ENCODE assay signal across 1 cellular context in the genomic region with DNA sequence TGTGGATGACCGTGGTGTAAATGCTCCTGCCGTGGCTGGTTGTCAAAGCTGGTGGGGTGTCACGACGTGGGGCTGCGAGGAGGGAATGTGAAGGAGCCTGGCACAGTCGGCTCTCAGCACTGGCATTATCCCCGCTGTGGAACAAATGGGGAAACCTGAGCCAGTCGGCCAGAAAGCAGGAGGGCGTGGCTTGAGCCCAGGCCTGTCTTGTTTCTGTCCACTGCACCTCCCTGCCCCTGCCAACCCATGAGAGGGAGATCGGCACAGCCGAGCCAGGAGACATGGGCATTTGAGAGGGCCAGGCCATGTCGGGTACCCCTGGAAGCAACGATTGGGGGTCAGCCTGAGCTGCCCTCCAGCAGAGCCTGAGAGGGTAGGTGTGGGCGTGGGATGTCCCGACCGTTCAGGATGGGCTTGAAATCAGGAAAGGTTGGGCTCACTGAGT.
TF ChIP-seq lines count a peak whose summit lies in the region.

No MANE protein-coding gene starts in this region.

TF ChIP-seq in WTC11, 78 proteins besides CTCF, POLR2A, EP300 and RAD21 (continued from another document):
- TF ChIP-seq, protein P1, sequence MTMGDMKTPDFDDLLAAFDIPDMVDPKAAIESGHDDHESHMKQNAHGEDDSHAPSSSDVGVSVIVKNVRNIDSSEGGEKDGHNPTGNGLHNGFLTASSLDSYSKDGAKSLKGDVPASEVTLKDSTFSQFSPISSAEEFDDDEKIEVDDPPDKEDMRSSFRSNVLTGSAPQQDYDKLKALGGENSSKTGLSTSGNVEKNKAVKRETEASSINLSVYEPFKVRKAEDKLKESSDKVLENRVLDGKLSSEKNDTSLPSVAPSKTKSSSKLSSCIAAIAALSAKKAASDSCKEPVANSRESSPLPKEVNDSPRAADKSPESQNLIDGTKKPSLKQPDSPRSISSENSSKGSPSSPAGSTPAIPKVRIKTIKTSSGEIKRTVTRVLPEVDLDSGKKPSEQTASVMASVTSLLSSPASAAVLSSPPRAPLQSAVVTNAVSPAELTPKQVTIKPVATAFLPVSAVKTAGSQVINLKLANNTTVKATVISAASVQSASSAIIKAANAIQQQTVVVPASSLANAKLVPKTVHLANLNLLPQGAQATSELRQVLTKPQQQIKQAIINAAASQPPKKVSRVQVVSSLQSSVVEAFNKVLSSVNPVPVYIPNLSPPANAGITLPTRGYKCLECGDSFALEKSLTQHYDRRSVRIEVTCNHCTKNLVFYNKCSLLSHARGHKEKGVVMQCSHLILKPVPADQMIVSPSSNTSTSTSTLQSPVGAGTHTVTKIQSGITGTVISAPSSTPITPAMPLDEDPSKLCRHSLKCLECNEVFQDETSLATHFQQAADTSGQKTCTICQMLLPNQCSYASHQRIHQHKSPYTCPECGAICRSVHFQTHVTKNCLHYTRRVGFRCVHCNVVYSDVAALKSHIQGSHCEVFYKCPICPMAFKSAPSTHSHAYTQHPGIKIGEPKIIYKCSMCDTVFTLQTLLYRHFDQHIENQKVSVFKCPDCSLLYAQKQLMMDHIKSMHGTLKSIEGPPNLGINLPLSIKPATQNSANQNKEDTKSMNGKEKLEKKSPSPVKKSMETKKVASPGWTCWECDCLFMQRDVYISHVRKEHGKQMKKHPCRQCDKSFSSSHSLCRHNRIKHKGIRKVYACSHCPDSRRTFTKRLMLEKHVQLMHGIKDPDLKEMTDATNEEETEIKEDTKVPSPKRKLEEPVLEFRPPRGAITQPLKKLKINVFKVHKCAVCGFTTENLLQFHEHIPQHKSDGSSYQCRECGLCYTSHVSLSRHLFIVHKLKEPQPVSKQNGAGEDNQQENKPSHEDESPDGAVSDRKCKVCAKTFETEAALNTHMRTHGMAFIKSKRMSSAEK (CRISPR knock-in tag; IDR thresholded peaks at IDR 0.05; ENCODE audit: borderline replicate concordance), result no peak
- no peak for TF ChIP-seq MYBL2 (CRISPR knock-in tag; IDR thresholded peaks at IDR 0.05)
- TF ChIP-seq KAT7 (CRISPR knock-in tag; IDR thresholded peaks at IDR 0.05; ENCODE audit: borderline replicate concordance), result no peak
- TF ChIP-seq GTF2I (CRISPR knock-in tag; conservative IDR thresholded peaks at IDR 0.05), result no peak
- TF ChIP-seq, protein P2, sequence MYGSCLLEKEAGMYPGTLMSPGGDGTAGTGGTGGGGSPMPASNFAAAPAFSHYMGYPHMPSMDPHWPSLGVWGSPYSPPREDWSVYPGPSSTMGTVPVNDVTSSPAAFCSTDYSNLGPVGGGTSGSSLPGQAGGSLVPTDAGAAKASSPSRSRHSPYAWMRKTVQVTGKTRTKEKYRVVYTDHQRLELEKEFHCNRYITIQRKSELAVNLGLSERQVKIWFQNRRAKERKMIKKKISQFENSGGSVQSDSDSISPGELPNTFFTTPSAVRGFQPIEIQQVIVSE (CRISPR knock-in tag; IDR thresholded peaks at IDR 0.05; ENCODE audit: borderline replicate concordance), result no peak
- no peak for TF ChIP-seq RORB (CRISPR knock-in tag; IDR thresholded peaks at IDR 0.05)
- TF ChIP-seq TEAD4 (CRISPR knock-in tag; IDR thresholded peaks at IDR 0.05), result no peak
- TF ChIP-seq, protein P3, sequence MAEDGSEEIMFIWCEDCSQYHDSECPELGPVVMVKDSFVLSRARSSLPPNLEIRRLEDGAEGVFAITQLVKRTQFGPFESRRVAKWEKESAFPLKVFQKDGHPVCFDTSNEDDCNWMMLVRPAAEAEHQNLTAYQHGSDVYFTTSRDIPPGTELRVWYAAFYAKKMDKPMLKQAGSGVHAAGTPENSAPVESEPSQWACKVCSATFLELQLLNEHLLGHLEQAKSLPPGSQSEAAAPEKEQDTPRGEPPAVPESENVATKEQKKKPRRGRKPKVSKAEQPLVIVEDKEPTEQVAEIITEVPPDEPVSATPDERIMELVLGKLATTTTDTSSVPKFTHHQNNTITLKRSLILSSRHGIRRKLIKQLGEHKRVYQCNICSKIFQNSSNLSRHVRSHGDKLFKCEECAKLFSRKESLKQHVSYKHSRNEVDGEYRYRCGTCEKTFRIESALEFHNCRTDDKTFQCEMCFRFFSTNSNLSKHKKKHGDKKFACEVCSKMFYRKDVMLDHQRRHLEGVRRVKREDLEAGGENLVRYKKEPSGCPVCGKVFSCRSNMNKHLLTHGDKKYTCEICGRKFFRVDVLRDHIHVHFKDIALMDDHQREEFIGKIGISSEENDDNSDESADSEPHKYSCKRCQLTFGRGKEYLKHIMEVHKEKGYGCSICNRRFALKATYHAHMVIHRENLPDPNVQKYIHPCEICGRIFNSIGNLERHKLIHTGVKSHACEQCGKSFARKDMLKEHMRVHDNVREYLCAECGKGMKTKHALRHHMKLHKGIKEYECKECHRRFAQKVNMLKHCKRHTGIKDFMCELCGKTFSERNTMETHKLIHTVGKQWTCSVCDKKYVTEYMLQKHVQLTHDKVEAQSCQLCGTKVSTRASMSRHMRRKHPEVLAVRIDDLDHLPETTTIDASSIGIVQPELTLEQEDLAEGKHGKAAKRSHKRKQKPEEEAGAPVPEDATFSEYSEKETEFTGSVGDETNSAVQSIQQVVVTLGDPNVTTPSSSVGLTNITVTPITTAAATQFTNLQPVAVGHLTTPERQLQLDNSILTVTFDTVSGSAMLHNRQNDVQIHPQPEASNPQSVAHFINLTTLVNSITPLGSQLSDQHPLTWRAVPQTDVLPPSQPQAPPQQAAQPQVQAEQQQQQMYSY (CRISPR knock-in tag; IDR thresholded peaks at IDR 0.05), result no peak
- TF ChIP-seq IRF2 (CRISPR knock-in tag; IDR thresholded peaks at IDR 0.05; ENCODE audit: borderline replicate concordance, low read depth), result no peak
- TF ChIP-seq ZNF416 (CRISPR knock-in tag; IDR thresholded peaks at IDR 0.05), result no peak
- TF ChIP-seq, protein P4, sequence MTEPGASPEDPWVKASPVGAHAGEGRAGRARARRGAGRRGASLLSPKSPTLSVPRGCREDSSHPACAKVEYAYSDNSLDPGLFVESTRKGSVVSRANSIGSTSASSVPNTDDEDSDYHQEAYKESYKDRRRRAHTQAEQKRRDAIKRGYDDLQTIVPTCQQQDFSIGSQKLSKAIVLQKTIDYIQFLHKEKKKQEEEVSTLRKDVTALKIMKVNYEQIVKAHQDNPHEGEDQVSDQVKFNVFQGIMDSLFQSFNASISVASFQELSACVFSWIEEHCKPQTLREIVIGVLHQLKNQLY (CRISPR knock-in tag; IDR thresholded peaks at IDR 0.05), result no peak
- TF ChIP-seq CBFB (CRISPR knock-in tag; IDR thresholded peaks at IDR 0.05; ENCODE audit: low read depth), result no peak
- TF ChIP-seq, protein P5, sequence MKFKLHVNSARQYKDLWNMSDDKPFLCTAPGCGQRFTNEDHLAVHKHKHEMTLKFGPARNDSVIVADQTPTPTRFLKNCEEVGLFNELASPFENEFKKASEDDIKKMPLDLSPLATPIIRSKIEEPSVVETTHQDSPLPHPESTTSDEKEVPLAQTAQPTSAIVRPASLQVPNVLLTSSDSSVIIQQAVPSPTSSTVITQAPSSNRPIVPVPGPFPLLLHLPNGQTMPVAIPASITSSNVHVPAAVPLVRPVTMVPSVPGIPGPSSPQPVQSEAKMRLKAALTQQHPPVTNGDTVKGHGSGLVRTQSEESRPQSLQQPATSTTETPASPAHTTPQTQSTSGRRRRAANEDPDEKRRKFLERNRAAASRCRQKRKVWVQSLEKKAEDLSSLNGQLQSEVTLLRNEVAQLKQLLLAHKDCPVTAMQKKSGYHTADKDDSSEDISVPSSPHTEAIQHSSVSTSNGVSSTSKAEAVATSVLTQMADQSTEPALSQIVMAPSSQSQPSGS (CRISPR knock-in tag; IDR thresholded peaks at IDR 0.05; ENCODE audit: borderline replicate concordance, low read depth), result no peak
- TF ChIP-seq, protein P6, sequence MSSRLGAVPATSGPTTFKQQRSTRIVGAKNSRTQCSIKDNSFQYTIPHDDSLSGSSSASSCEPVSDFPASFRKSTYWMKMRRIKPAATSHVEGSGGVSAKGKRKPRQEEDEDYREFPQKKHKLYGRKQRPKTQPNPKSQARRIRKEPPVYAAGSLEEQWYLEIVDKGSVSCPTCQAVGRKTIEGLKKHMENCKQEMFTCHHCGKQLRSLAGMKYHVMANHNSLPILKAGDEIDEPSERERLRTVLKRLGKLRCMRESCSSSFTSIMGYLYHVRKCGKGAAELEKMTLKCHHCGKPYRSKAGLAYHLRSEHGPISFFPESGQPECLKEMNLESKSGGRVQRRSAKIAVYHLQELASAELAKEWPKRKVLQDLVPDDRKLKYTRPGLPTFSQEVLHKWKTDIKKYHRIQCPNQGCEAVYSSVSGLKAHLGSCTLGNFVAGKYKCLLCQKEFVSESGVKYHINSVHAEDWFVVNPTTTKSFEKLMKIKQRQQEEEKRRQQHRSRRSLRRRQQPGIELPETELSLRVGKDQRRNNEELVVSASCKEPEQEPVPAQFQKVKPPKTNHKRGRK (CRISPR knock-in tag; IDR thresholded peaks at IDR 0.05; ENCODE audit: borderline replicate concordance), result no peak
- TF ChIP-seq, protein P7, sequence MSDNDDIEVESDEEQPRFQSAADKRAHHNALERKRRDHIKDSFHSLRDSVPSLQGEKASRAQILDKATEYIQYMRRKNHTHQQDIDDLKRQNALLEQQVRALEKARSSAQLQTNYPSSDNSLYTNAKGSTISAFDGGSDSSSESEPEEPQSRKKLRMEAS (CRISPR knock-in tag; IDR thresholded peaks at IDR 0.05), result no peak
- TF ChIP-seq, protein P8, sequence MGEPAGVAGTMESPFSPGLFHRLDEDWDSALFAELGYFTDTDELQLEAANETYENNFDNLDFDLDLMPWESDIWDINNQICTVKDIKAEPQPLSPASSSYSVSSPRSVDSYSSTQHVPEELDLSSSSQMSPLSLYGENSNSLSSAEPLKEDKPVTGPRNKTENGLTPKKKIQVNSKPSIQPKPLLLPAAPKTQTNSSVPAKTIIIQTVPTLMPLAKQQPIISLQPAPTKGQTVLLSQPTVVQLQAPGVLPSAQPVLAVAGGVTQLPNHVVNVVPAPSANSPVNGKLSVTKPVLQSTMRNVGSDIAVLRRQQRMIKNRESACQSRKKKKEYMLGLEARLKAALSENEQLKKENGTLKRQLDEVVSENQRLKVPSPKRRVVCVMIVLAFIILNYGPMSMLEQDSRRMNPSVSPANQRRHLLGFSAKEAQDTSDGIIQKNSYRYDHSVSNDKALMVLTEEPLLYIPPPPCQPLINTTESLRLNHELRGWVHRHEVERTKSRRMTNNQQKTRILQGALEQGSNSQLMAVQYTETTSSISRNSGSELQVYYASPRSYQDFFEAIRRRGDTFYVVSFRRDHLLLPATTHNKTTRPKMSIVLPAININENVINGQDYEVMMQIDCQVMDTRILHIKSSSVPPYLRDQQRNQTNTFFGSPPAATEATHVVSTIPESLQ (CRISPR knock-in tag; IDR thresholded peaks at IDR 0.05), result no peak
TF ChIP-seq in WTC11: peak in this region for 0.
